Comparison of ENCODE assay signal across 15 cellular contexts in the genomic region with DNA sequence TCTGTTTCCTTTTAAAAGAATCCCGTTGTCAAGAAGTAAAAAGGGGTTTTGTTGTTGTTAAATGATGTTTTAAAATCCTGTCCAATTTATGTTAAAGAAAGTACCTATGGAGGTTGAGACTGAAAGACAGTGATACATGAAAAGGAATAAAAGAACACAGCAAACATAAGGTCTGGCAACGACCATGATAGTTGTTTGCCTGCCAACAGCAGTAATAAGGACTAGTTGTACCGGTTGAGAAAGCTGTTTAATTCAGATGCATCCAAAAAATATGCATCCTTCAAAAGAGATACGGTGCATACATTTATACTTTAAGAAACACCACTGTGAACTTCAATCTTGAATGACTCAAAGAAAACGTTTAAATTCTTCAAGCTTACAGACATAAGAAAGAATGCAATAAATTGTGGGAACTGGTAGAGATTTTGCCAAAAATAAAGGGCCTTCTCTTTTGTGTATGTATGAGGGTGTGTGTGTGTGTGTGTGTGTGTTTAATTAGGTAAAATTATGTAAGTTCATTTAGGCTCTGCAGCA.
A peak's percentile ranks its signal among the peaks of the same experiment; 100 is the strongest.
DNase-seq lines count a peak whose midpoint lies in the region; ATAC-seq and TF ChIP-seq lines count a peak whose summit lies in the region.
"Had no signal": no experiment of that assay in that cellular context is flagged by ENCODE, and none has a peak within 500 bp of the region (broad histone marks: within the 10 kb centered on the region; RNA-seq: fewer than 3 reads in every experiment).

No MANE protein-coding gene starts in this region.

- H3K4me3 ChIP-seq in GM23248 (peak overlapping the region; percentile 1; the same call in 1 of the 2 replicates), OCI-LY1 (ENCODE audit: low read depth, low read length, poor library complexity, severe bottlenecking) (no peak overlapping the region), body of pancreas (no peak overlapping the region)
- H3K4me3 ChIP-seq: BLaER1 treated with 17β-estradiol and CSF1 and Interleukin-3, amounts not matched to agents 10 nM and 100 nM; K562; SJCRH30 had no signal

- no peaks in the 10 kb centered on the region for H3K36me3 ChIP-seq in GM23248 (ENCODE audit: low read depth)
- H3K36me3 ChIP-seq in OCI-LY1 (ENCODE audit: insufficient read depth, low read length) = no peaks in the 10 kb centered on the region
- H3K36me3 ChIP-seq in body of pancreas (replicated peaks in 1 of 2; ENCODE audit: insufficient read depth in 1 of 2, low read depth in 2 of 2) = no peaks in the 10 kb centered on the region
- H3K36me3 ChIP-seq: BLaER1 treated with 17β-estradiol and CSF1 and Interleukin-3, amounts not matched to agents 10 nM and 100 nM; SJCRH30 had no signal

- H3K27me3 ChIP-seq in GM23248 (replicated peaks; ENCODE audit: insufficient read depth) (no peaks in the 10 kb centered on the region), OCI-LY1 (ENCODE audit: insufficient read depth, low read length) (no peaks in the 10 kb centered on the region), body of pancreas (no peaks in the 10 kb centered on the region)
- H3K27me3 ChIP-seq: BLaER1 treated with 17β-estradiol and CSF1 and Interleukin-3, amounts not matched to agents 10 nM and 100 nM; SJCRH30 had no signal

- no peak for ATAC-seq in body of pancreas
- ATAC-seq: HCT116, K562 had no signal

- no peak for TF ChIP-seq CTCF in OCI-LY1 (IDR thresholded peaks at IDR 0.05; ENCODE audit: low read length)
- no peak for TF ChIP-seq CTCF in body of pancreas (IDR thresholded peaks at IDR 0.05)

- no peak for TF ChIP-seq POLR2A in body of pancreas (IDR thresholded peaks at IDR 0.05)

- H3K9me2 ChIP-seq in GM23248 (ENCODE audit: insufficient read depth) = no peaks in the 10 kb centered on the region
- no peaks in the 10 kb centered on the region for H3K9me2 ChIP-seq in OCI-LY1 (ENCODE audit: low read depth, low read length)

- peak overlapping the region; percentile 15 for H3K4me2 ChIP-seq in GM23248 (ENCODE audit: unreplicated experiment)
- H3K4me2 ChIP-seq in OCI-LY1 (ENCODE audit: low read length) = peak overlapping the region; percentile 1; the same call in 1 of the 2 replicates
- H3K4me2 ChIP-seq: BLaER1 treated with 17β-estradiol and CSF1 and Interleukin-3, amounts not matched to agents 10 nM and 100 nM had no signal

- WGBS in GM23248 (ENCODE audit: low coverage in 1 of 2, low lambda C conversion rate in 2 of 2, missing lambda C conversion rate in 2 of 2), 2 experiments = 31 to 35% methylated on average over 5 of the region's 5 CpGs
- 48 to 50% methylated on average over 5 of the region's 5 CpGs for WGBS in body of pancreas, 2 donors

- intact Hi-C loops in body of pancreas (cut with DNase I) = no loop called here

- H3K9ac ChIP-seq in GM23248 (no peak overlapping the region), OCI-LY1 (ENCODE audit: low read length) (no peak overlapping the region)
- H3K9ac ChIP-seq: BLaER1 treated with 17β-estradiol and CSF1 and Interleukin-3, amounts not matched to agents 10 nM and 100 nM had no signal

- H2AFZ ChIP-seq in GM23248 = 0 out of 2 replicates have a peak overlapping the region, but pooled peaks have one; percentile 12
- no peak overlapping the region for H2AFZ ChIP-seq in OCI-LY1 (ENCODE audit: low read length)

- H4K20me1 ChIP-seq in GM23248 (ENCODE audit: insufficient read depth) (no peaks in the 10 kb centered on the region), OCI-LY1 (ENCODE audit: insufficient read depth, low read length) (no peaks in the 10 kb centered on the region)
- H4K20me1 ChIP-seq: BLaER1 treated with 17β-estradiol and CSF1 and Interleukin-3, amounts not matched to agents 10 nM and 100 nM had no signal

- H3K4me1 ChIP-seq in GM23248 (ENCODE audit: insufficient read depth) (peaks cover 46% of the 10 kb centered on the region), OCI-LY1 (ENCODE audit: insufficient read depth, low read length, severe bottlenecking) (peaks cover 39% of the 10 kb centered on the region), body of pancreas (no peaks in the 10 kb centered on the region)
- H3K4me1 ChIP-seq: SJCRH30 had no signal

- in situ Hi-C loops in GM23248 (cut with MboI) = no loop called here

- H3F3A ChIP-seq in GM23248 (ENCODE audit: insufficient read depth) (peaks cover 40% of the 10 kb centered on the region), OCI-LY1 (ENCODE audit: insufficient read depth, low read length) (no peaks in the 10 kb centered on the region)

- DNase-seq in GM23248 = peak; percentile 51
- peak; percentile 17 to 39 for DNase-seq in cerebellar nuclear complex (lab: John Stamatoyannopoulos, UW)
- DNase-seq in superior temporal gyrus (ENCODE audit: extremely low spot score) = peak; percentile 65
- DNase-seq in stimulated activated CD4-positive, alpha-beta T cell treated with anti-CD3 and anti-CD28 coated beads, Interleukin-1b, Interleukin-23, amount 100 ng/mL, for 48 hours = no peak
- no peak for DNase-seq in HuH-7 (ENCODE audit: low spot score)
- DNase-seq in body of pancreas = no peak
- DNase-seq: NCI-H1105, NCI-H187 treated with DMSO at 0.1 percent for 48 hours, NCI-H774, SJCRH30 had no signal

- H3K9me3 ChIP-seq in GM23248 (ENCODE audit: low read depth) = no peaks in the 10 kb centered on the region
- H3K9me3 ChIP-seq in OCI-LY1 (ENCODE audit: low read length) = no peaks in the 10 kb centered on the region
- H3K9me3 ChIP-seq in body of pancreas = no peaks in the 10 kb centered on the region
- H3K9me3 ChIP-seq: BLaER1 treated with 17β-estradiol and CSF1 and Interleukin-3, amounts not matched to agents 10 nM and 100 nM; SJCRH30 had no signal

- H3K79me2 ChIP-seq in GM23248 (ENCODE audit: insufficient read depth) (no peaks in the 10 kb centered on the region), OCI-LY1 (ENCODE audit: insufficient read depth, low read length) (no peaks in the 10 kb centered on the region)

- H3K27ac ChIP-seq in GM23248 (peak overlapping the region; percentile 10; the same call in 1 of the 2 replicates), OCI-LY1 (ENCODE audit: low read depth, low read length, poor library complexity, severe bottlenecking) (no peak overlapping the region), body of pancreas (no peak overlapping the region)
- H3K27ac ChIP-seq: BLaER1 treated with 17β-estradiol and CSF1 and Interleukin-3, amounts not matched to agents 10 nM and 100 nM; RWPE1; SJCRH30 had no signal

Comparison
In these comparisons a context has a peak if more than half of its experiments do, and no peak if none do; other contexts are left out.
1. DNase-seq: peak in GM23248 (single experiment), cerebellar nuclear complex (2 of 2) and superior temporal gyrus (single experiment); none in stimulated activated CD4-positive, alpha-beta T cell treated with anti-CD3 and anti-CD28 coated beads, Interleukin-1b, Interleukin-23, amount 100 ng/mL, for 48 hours (single experiment), HuH-7 (single experiment) and body of pancreas (0 of 4).